In genomic region chr19:40284251-40284500, GRCh38 we compare ENCODE assay signal across 8 cellular contexts. TPM values are rescaled to one million over a fixed set of nuclear protein-coding genes. Genes with fewer than 3 reads are reported as not detected.
A peak's percentile ranks its signal among the peaks of the same experiment; 100 is the strongest.
DNase-seq lines count a peak whose midpoint lies in the region; ATAC-seq and TF ChIP-seq lines count a peak whose summit lies in the region.

No MANE protein-coding gene starts in this region.

- H3K4me1 ChIP-seq in body of pancreas (peaks cover 56% of the 10 kb centered on the region), upper lobe of right lung (peaks cover 45% of the 10 kb centered on the region)

- WGBS in body of pancreas, 2 donors, result 4% methylated on average over 4 of the region's 4 CpGs

- H3K9me3 Mint-ChIP-seq in activated naive CD4-positive, alpha-beta T cell treated with anti-CD3 and anti-CD28 coated beads, Interleukin-2, amount 50 U/mL, for 24 hours, result no peaks in the 10 kb centered on the region
- no peaks in the 10 kb centered on the region for H3K9me3 Mint-ChIP-seq in memory B cell

- H3K36me3 ChIP-seq in body of pancreas (replicated peaks in 1 of 2; ENCODE audit: insufficient read depth in 1 of 2, low read depth in 2 of 2) (no peaks in the 10 kb centered on the region), upper lobe of right lung (no peaks in the 10 kb centered on the region)

- H3K4me1 Mint-ChIP-seq in activated naive CD4-positive, alpha-beta T cell treated with anti-CD3 and anti-CD28 coated beads, Interleukin-2, amount 50 U/mL, for 24 hours, result peaks cover 62% of the 10 kb centered on the region
- H3K4me1 Mint-ChIP-seq in memory B cell, result peaks cover 42% of the 10 kb centered on the region

- no peak for DNase-seq in activated naive CD4-positive, alpha-beta T cell treated with Interleukin-2 at 50 U/mL for 16 hours
- no peak for DNase-seq in body of pancreas
- DNase-seq in memory B cell (ENCODE audit: low spot score in 2 of 2), result no peak
- DNase-seq in upper lobe of right lung, result no peak
- DNase-seq in sciatic nerve (ENCODE audit: low spot score), result no peak
- DNase-seq in NCI-H1105 (lab: John Stamatoyannopoulos, UW), result no peak
- DNase-seq in NK-92 (lab: John Stamatoyannopoulos, UW; ENCODE audit: unreplicated experiment), result no peak

- H3K9me3 ChIP-seq in body of pancreas (no peaks in the 10 kb centered on the region), upper lobe of right lung (no peaks in the 10 kb centered on the region)

- peak overlapping the region; percentile 96 for H3K4me3 Mint-ChIP-seq in activated naive CD4-positive, alpha-beta T cell treated with anti-CD3 and anti-CD28 coated beads, Interleukin-2, amount 50 U/mL, for 24 hours
- H3K4me3 Mint-ChIP-seq in memory B cell, result peak overlapping the region; percentile 89

- H3K4me3 ChIP-seq in body of pancreas (peak overlapping the region; percentile 50 to 83), upper lobe of right lung (peak overlapping the region; percentile 78)

- intact Hi-C loops in body of pancreas (cut with DNase I) (no loop called here), upper lobe of right lung (cut with DNase I) (no loop called here), sciatic nerve (cut with DNase I) (no loop called here)

- no peaks in the 10 kb centered on the region for H3K36me3 Mint-ChIP-seq in activated naive CD4-positive, alpha-beta T cell treated with anti-CD3 and anti-CD28 coated beads, Interleukin-2, amount 50 U/mL, for 24 hours
- peaks cover 3% of the 10 kb centered on the region for H3K36me3 Mint-ChIP-seq in memory B cell

- TF ChIP-seq CTCF in body of pancreas (IDR thresholded peaks at IDR 0.05) (no peak), upper lobe of right lung (IDR thresholded peaks at IDR 0.05) (no peak)

- H3K27me3 ChIP-seq in body of pancreas (no peaks in the 10 kb centered on the region), upper lobe of right lung (no peaks in the 10 kb centered on the region)

- ATAC-seq in body of pancreas (no peak), memory B cell (ENCODE audit: low read depth) (no peak), upper lobe of right lung (no peak), sciatic nerve (no peak)

- no peaks in the 10 kb centered on the region for H3K27me3 Mint-ChIP-seq in activated naive CD4-positive, alpha-beta T cell treated with anti-CD3 and anti-CD28 coated beads, Interleukin-2, amount 50 U/mL, for 24 hours
- no peaks in the 10 kb centered on the region for H3K27me3 Mint-ChIP-seq in memory B cell

- TF ChIP-seq POLR2A in body of pancreas (IDR thresholded peaks at IDR 0.05), result no peak

- peak overlapping the region; percentile 92 to 98 (median 94) for H3K27ac ChIP-seq in body of pancreas
- H3K27ac ChIP-seq in upper lobe of right lung, result peak overlapping the region; percentile 98

- H3K27ac Mint-ChIP-seq in activated naive CD4-positive, alpha-beta T cell treated with anti-CD3 and anti-CD28 coated beads, Interleukin-2, amount 50 U/mL, for 24 hours, result peak overlapping the region; percentile 93
- peak overlapping the region; percentile 100 for H3K27ac Mint-ChIP-seq in memory B cell

RNA-seq across cellular contexts. Expression of gene AKT2, which starts 1.0 kb away (rescaled TPM):
- total RNA-seq in body of pancreas (10 to 100 TPM; 46.2 to 96.2 TPM), upper lobe of right lung (103 TPM), sciatic nerve (130 TPM)

RNA-seq across cellular contexts. Expression of gene CCNP, which starts 57.7 kb away (rescaled TPM):
- total RNA-seq in body of pancreas (not detected), upper lobe of right lung (not detected), sciatic nerve (0.40 TPM)
